In genomic region chr20:25219365-25219764, GRCh38 we compare ENCODE assay signal across 24 cellular contexts. TPM values are rescaled to one million over a fixed set of nuclear protein-coding genes. Genes with fewer than 3 reads are reported as not detected.
DNase-seq lines count a peak whose midpoint lies in the region; ATAC-seq, FAIRE-seq and TF ChIP-seq lines count a peak whose summit lies in the region.
"Had no signal": no experiment of that assay in that cellular context is flagged by ENCODE, and none has a peak within 500 bp of the region (broad histone marks: within the 10 kb centered on the region; RNA-seq: fewer than 3 reads in every experiment).

No MANE protein-coding gene starts in this region.

- peak overlapping the region; percentile 45 for H3K27ac Mint-ChIP-seq in nephron progenitor cell
- H3K27ac Mint-ChIP-seq: B cell, HFFc6 had no signal

- H3K4me1 Mint-ChIP-seq in nephron progenitor cell, result peaks cover 23% of the 10 kb centered on the region
- H3K4me1 Mint-ChIP-seq: B cell had no signal

- no peak for TF ChIP-seq POLR2A in A549 (IDR thresholded peaks at IDR 0.05; ENCODE audit: low read length)

- H3K27me3 ChIP-seq in BLaER1 (no peaks in the 10 kb centered on the region), SJCRH30 (no peaks in the 10 kb centered on the region)

- H3K9me3 ChIP-seq in A549, result no peaks in the 10 kb centered on the region
- no peaks in the 10 kb centered on the region for H3K9me3 ChIP-seq in BLaER1
- H3K9me3 ChIP-seq in SJCRH30 (replicated peaks), result no peaks in the 10 kb centered on the region
- H3K9me3 ChIP-seq: HAP-1, SK-N-SH had no signal

- peak overlapping the region; percentile 49 to 88; a peak in 5 of 6 replicates for H3K27ac ChIP-seq in A549
- H3K27ac ChIP-seq in BLaER1, result peak overlapping the region; percentile 66; the same call in 1 of the 2 replicates
- H3K27ac ChIP-seq in SJCRH30, result peak overlapping the region; percentile 39

- H3K4me3 ChIP-seq in A549 (no peak overlapping the region), BLaER1 (no peak overlapping the region), SJCRH30 (no peak overlapping the region)
- H3K4me3 ChIP-seq: HAP-1, K562 had no signal

- CTCF ChIA-PET in A549 (lab: Yijun Ruan, JAX), result interaction anchor here (1.4 to 18.2 kb wide), 4 partner anchors 8 to 77 kb away, joined by 4 to 300 read pairs (median 7); partner anchors contain the start of gene PYGB

- no peak for TF ChIP-seq RAD21 in A549 (conservative IDR thresholded peaks at IDR 0.05 in 1 of 2, IDR thresholded peaks at IDR 0.05 in 1 of 2)

- FAIRE-seq in A549 (lab: Jason Lieb, UNC) (no peak), urothelium cell line (lab: Jason Lieb, UNC) (no peak)
- FAIRE-seq: D721Med, GM18507, HepG2, K562 had no signal

- DNase-seq in A549 (ENCODE audit: low read depth in 1 of 2, low spot score in 1 of 2), result no peak
- no peak for DNase-seq in SJCRH30
- DNase-seq in nephron progenitor cell, result no peak
- DNase-seq in urothelium cell line (ENCODE audit: low spot score), result no peak
- no peak for DNase-seq in DMS153 (lab: John Stamatoyannopoulos, UW)
- DNase-seq in NCI-H748 (lab: John Stamatoyannopoulos, UW; ENCODE audit: unreplicated experiment), result no peak
- DNase-seq: GOT3, HFFc6, MV-4-11, NCI-H1105, NCI-H1930, NCI-H446, NCI-H524 treated with DMSO at 0.1 percent for 48 hours, RPMI8226, SHP77 treated with DMSO at 0.1 percent for 48 hours, SK-N-SH, SW 1271 had no signal

- H3K9me3 Mint-ChIP-seq in nephron progenitor cell, result no peaks in the 10 kb centered on the region
- H3K9me3 Mint-ChIP-seq: HFFc6 had no signal

- H3K4me1 ChIP-seq in A549, result peaks cover 39% of the 10 kb centered on the region
- peaks cover 62% of the 10 kb centered on the region for H3K4me1 ChIP-seq in BLaER1
- H3K4me1 ChIP-seq in SJCRH30, result peaks cover 42% of the 10 kb centered on the region
- H3K4me1 ChIP-seq: HAP-1 had no signal

- no peak for ATAC-seq in A549
- ATAC-seq: HepG2, K562 had no signal

- H3K4me2 ChIP-seq in A549 (no peak overlapping the region), BLaER1 (peak overlapping the region; percentile 81)
- H3K4me2 ChIP-seq: SK-N-SH had no signal

- H3K36me3 ChIP-seq in BLaER1, result peaks cover 56% of the 10 kb centered on the region
- H3K36me3 ChIP-seq in SJCRH30, result peaks cover 16% of the 10 kb centered on the region; the same call in 1 of the 2 replicates

- TF ChIP-seq EP300 in A549 (IDR thresholded peaks at IDR 0.05), result no peak

- 96% methylated on average over 7 of the region's 7 CpGs for WGBS in A549 (ENCODE audit: missing lambda C conversion rate)

- POLR2A ChIA-PET in A549 (lab: Yijun Ruan, JAX), result interaction anchor here (1.2 kb wide), 1 partner anchor 14 kb away, joined by 3 read pairs; no protein-coding TSS in a partner anchor

- no peak overlapping the region for H3K4me3 Mint-ChIP-seq in nephron progenitor cell
- H3K4me3 Mint-ChIP-seq: B cell, HFFc6 had no signal

- H3K9ac ChIP-seq in BLaER1, result 0 out of 2 replicates have a peak overlapping the region, but pooled peaks have one; percentile 48
- H3K9ac ChIP-seq: SK-N-SH had no signal

- H4K20me1 ChIP-seq in BLaER1, result 0 out of 2 replicates have a peak, but pooled peaks cover 12% of the 10 kb centered on the region

- peaks cover 9% of the 10 kb centered on the region for H3K36me3 Mint-ChIP-seq in nephron progenitor cell (ENCODE audit: low read depth)

- H3K27me3 Mint-ChIP-seq in nephron progenitor cell (ENCODE audit: low read depth, poor library complexity), result no peaks in the 10 kb centered on the region
- H3K27me3 Mint-ChIP-seq: B cell had no signal

- no peak for TF ChIP-seq CTCF in A549 (IDR thresholded peaks at IDR 0.05)
- no peak for TF ChIP-seq CTCF in nephron progenitor cell (IDR thresholded peaks at IDR 0.05)

TF ChIP-seq in A549, 52 proteins besides CTCF, POLR2A, EP300 and RAD21:
- TF ChIP-seq BHLHE40 (IDR thresholded peaks at IDR 0.05; ENCODE audit: low read depth, low read length) (no peak), POLR2AphosphoS2 (conservative IDR thresholded peaks at IDR 0.05; ENCODE audit: low read length) (no peak), JUN (IDR thresholded peaks at IDR 0.05) (no peak), HOXB13 (CRISPR knock-in tag; IDR thresholded peaks at IDR 0.05; ENCODE audit: low read depth) (no peak), TP53 (CRISPR knock-in tag; IDR thresholded peaks at IDR 0.05) (no peak), ZNF302 (CRISPR knock-in tag; IDR thresholded peaks at IDR 0.05) (no peak), EHF (CRISPR knock-in tag; IDR thresholded peaks at IDR 0.05) (no peak), ZSCAN20 (CRISPR knock-in tag; IDR thresholded peaks at IDR 0.05) (no peak), HEYL (CRISPR knock-in tag; IDR thresholded peaks at IDR 0.05) (no peak), MAFK (IDR thresholded peaks at IDR 0.05; ENCODE audit: partially characterized antibody) (no peak), KDM5A (IDR thresholded peaks at IDR 0.05) (no peak), ESRRA (IDR thresholded peaks at IDR 0.05; ENCODE audit: borderline replicate concordance, low read length) (no peak)
- TF ChIP-seq, protein P1, sequence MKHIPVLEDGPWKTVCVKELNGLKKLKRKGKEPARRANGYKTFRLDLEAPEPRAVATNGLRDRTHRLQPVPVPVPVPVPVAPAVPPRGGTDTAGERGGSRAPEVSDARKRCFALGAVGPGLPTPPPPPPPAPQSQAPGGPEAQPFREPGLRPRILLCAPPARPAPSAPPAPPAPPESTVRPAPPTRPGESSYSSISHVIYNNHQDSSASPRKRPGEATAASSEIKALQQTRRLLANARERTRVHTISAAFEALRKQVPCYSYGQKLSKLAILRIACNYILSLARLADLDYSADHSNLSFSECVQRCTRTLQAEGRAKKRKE (CRISPR knock-in tag; IDR thresholded peaks at IDR 0.05; ENCODE audit: low read depth), result no peak

RNA-seq across cellular contexts. Expression of gene ENTPD6, which starts 23.9 kb away (rescaled TPM):
- 85.7 and 95.4 TPM in 2 replicates for polyA plus RNA-seq in A549 (2011; rRNA removed)
- 121 and 136 TPM in 2 replicates for polyA plus RNA-seq in A549 (2012; cell fraction: cytosol; rRNA removed)
- 433 and 486 TPM in 2 replicates for polyA plus RNA-seq in A549 (2012; cell fraction: nucleus; rRNA removed)
- polyA plus RNA-seq in A549 (2017; fragmentation: RNase III; extraction: RNeasy Plus Mini Kit Qiagen cat#74134 plus additional on column Dnase treatment), result 86.9 to 90.0 TPM (median 87.0 TPM) in 3 replicates
- 77.7 and 83.6 TPM in 2 replicates for polyA minus RNA-seq in A549 (2011; rRNA and poly(A)+ RNA removed)
- 53.5 and 53.6 TPM in 2 replicates for total RNA-seq in SJCRH30 (2014; rRNA removed; shearing (Covaris generic))

RNA-seq across cellular contexts. Expression of gene PYGB, which starts 28.5 kb away (rescaled TPM):
- polyA plus RNA-seq in A549 (2011; rRNA removed) (100 and 113 TPM in 2 replicates), A549 (2017; fragmentation: RNase III; extraction: RNeasy Plus Mini Kit Qiagen cat#74134 plus additional on column Dnase treatment) (85.5 to 93.7 TPM (median 93.2 TPM) in 3 replicates)
- 80.7 and 98.5 TPM in 2 replicates for polyA plus RNA-seq in A549 (2012; cell fraction: cytosol; rRNA removed)
- polyA plus RNA-seq in A549 (2012; cell fraction: nucleus; rRNA removed), result 252 and 288 TPM in 2 replicates
- 178 and 188 TPM in 2 replicates for polyA minus RNA-seq in A549 (2011; rRNA and poly(A)+ RNA removed)
- total RNA-seq in SJCRH30 (2014; rRNA removed; shearing (Covaris generic)), result 39.1 and 42.3 TPM in 2 replicates
